In the genomic region with DNA sequence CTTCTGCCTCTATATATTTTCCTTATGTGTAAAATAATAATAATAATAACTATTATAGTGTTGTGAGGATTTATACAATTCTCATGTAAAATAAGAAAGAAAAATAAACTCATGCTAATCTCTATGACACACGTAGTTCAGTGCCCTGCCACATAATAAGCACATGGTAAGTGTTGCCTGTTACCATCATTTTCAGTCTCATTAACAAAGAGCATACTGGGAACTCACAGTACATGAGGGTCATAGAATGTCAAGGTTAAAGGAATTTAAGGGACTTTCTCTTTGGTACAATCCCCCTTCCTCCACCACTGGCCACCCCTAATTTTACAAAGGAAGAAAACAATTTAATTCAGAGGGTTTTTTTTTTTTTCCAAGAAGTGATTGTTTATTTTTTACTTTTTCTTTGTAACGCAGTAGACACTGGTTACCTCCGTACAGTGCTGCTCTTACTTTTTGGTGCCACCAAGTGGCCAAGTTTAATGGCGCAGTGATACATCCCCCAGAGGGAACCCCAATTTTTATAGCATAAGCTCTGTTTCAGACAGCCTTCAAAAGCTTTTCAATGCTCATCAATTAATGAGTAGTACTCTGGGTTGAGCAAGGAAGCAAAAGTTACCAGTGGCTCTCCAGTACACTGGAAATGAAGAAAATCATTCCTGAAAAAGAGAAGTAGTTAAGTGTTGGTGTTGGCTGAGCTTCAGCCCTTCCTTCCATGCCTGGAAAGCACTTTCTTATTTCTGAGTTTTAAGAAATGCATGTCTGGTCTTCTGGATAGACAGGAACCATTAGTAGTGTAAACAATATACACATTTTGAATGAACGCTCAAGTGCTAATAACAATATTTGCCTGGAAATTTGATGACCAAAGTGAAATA, we compare ENCODE assay signal across 8 cellular contexts.
DNase-seq lines count a peak whose midpoint lies in the region; ATAC-seq, FAIRE-seq and TF ChIP-seq lines count a peak whose summit lies in the region.

No MANE protein-coding gene starts in this region.

- peak; percentile 87 to 88 for TF ChIP-seq RAD21 in H1 (IDR thresholded peaks at IDR 0.05 in 1 of 2, conservative IDR thresholded peaks at IDR 0.05 in 1 of 2; ENCODE audit: low read depth in 2 of 2, low read length in 2 of 2)

- no peaks in the 10 kb centered on the region for H3K36me3 ChIP-seq in MM.1S (replicated peaks; ENCODE audit: insufficient read depth, low read length)
- H3K36me3 ChIP-seq in H1 (ENCODE audit: control insufficient read depth in 2 of 4, insufficient read depth in 4 of 4, low read length in 3 of 4) = no peaks in the 10 kb centered on the region
- no peaks in the 10 kb centered on the region for H3K36me3 ChIP-seq in suprapubic skin

- H2BK120ac ChIP-seq in H1 (replicated peaks; ENCODE audit: low read depth, low read length) = no peak overlapping the region

- no peak overlapping the region for H2BK20ac ChIP-seq in H1 (ENCODE audit: low read length)

- CTCF ChIA-PET in H1 (lab: Charles Lee; ENCODE audit: partially characterized antibody) = interaction anchor here (0.6 to 4.0 kb wide), 47 partner anchors 11 to 667 kb away, joined by 3 to 26 read pairs (median 4); a partner anchor contains a TSS

- no peak overlapping the region for H3K23ac ChIP-seq in H1 (ENCODE audit: insufficient read length)

- no peaks in the 10 kb centered on the region for H3K79me1 ChIP-seq in H1 (ENCODE audit: low read depth, low read length)

- peak; percentile 86 to 90 for ATAC-seq in natural killer cell treated with Interleukin-12 subunit alpha and Interleukin-12 subunit beta and Interleukin-15 and Interleukin-18, amount 100 ng/mL, for 72 hours

- DNase-seq in NCI-H524 (lab: John Stamatoyannopoulos, UW) (peak; percentile 21 to 55), NCI-H524 treated with DMSO at 0.1 percent for 48 hours (lab: John Stamatoyannopoulos, UW) (no peak), HFFc6 (peak; percentile 53), MM.1S (peak; percentile 63), H1 (ENCODE audit: low read depth in 1 of 2, low spot score in 2 of 2) (peak in 1 of 2 experiments; percentile 68), suprapubic skin (ENCODE audit: low spot score in 2 of 2) (no peak)
- DNase-seq in activated CD4-positive, alpha-beta T cell treated with anti-CD3 and anti-CD28 coated beads, Interleukin-2, amount 10 ng/mL, durations not matched to agents 24 days and 14 days = peak; percentile 92
- no peak for DNase-seq in natural killer cell treated with Interleukin-12 subunit alpha and Interleukin-12 subunit beta and Interleukin-15 and Interleukin-18, amount 100 ng/mL, for 72 hours (ENCODE audit: low spot score)

- no peaks in the 10 kb centered on the region for H3K27me3 ChIP-seq in MM.1S (replicated peaks; ENCODE audit: insufficient read depth, low read length)
- H3K27me3 ChIP-seq in H1 (replicated peaks in 1 of 4; ENCODE audit: control insufficient read depth in 3 of 4, extremely low read depth in 1 of 4, insufficient read depth in 3 of 4, low read length in 3 of 4) = no peaks in the 10 kb centered on the region
- no peaks in the 10 kb centered on the region for H3K27me3 ChIP-seq in suprapubic skin

- no peak overlapping the region for H3K18ac ChIP-seq in H1 (ENCODE audit: extremely low read depth, low read length)

- TF ChIP-seq EP300 in H1 (IDR thresholded peaks at IDR 0.05; ENCODE audit: borderline replicate concordance in 1 of 2, low read depth in 2 of 2, low read length in 2 of 2) (no peak), suprapubic skin (IDR thresholded peaks at IDR 0.05) (no peak)

- no peak overlapping the region for H3K14ac ChIP-seq in H1 (ENCODE audit: insufficient read length)

- H3K4me3 ChIP-seq in MM.1S (ENCODE audit: low read length) (peak overlapping the region; percentile 8; the same call in 1 of the 2 replicates), H1 (ENCODE audit: extremely low read depth in 1 of 4, insufficient read depth in 2 of 4, low read depth in 3 of 4, low read length in 4 of 4) (no peak overlapping the region), suprapubic skin (no peak overlapping the region)

- H3K27ac ChIP-seq in MM.1S (ENCODE audit: low read length) (no peak overlapping the region), H1 (ENCODE audit: low read depth, low read length) (no peak overlapping the region), suprapubic skin (no peak overlapping the region)

- H3K79me2 ChIP-seq in MM.1S (ENCODE audit: low read length) = no peaks in the 10 kb centered on the region
- no peaks in the 10 kb centered on the region for H3K79me2 ChIP-seq in H1 (ENCODE audit: control insufficient read depth in 1 of 2, insufficient read depth in 2 of 2, low read length in 2 of 2)

- FAIRE-seq in H1 (lab: Jason Lieb, UNC) = peak; percentile 93

- POLR2A ChIA-PET in H1 (lab: Charles Lee; ENCODE audit: partially characterized antibody) = no interaction called here

- H2BK5ac ChIP-seq in H1 (ENCODE audit: low read depth, low read length) = no peak overlapping the region

- H3K9me3 ChIP-seq in MM.1S (replicated peaks; ENCODE audit: insufficient read depth, low read length) (no peaks in the 10 kb centered on the region), H1 (ENCODE audit: insufficient read depth in 2 of 2, low read depth in 1 of 2, low read length in 1 of 2) (no peaks in the 10 kb centered on the region), suprapubic skin (no peaks in the 10 kb centered on the region)

- 28% methylated on average over 5 of the region's 5 CpGs; no CpG with 5 or more reads in 1 of the 2 experiments for WGBS in H1 (ENCODE audit: extremely low coverage in 1 of 2, insufficient coverage in 1 of 2, insufficient read length in 1 of 2, insufficient replicate concordance in 2 of 2, low coverage in 1 of 2, low lambda C conversion rate in 2 of 2, missing lambda C conversion rate in 1 of 2), 2 experiments
- 21% methylated on average over 5 of the region's 5 CpGs for WGBS in suprapubic skin

- peak overlapping the region; percentile 19; the same call in 1 of the 2 replicates for H2AFZ ChIP-seq in MM.1S (ENCODE audit: low read length)
- no peak overlapping the region for H2AFZ ChIP-seq in H1 (ENCODE audit: low read length)

- H3K27ac Mint-ChIP-seq in HFFc6 = peak overlapping the region; percentile 72
- H3K27ac Mint-ChIP-seq in activated CD4-positive, alpha-beta T cell treated with anti-CD3 and anti-CD28 coated beads, Interleukin-2, amount 10 ng/mL, durations not matched to agents 24 days and 14 days = no peak overlapping the region
- H3K27ac Mint-ChIP-seq in natural killer cell treated with Interleukin-12 subunit alpha and Interleukin-12 subunit beta and Interleukin-15 and Interleukin-18, amount 100 ng/mL, for 72 hours = no peak overlapping the region

- no peak overlapping the region for H2BK12ac ChIP-seq in H1 (ENCODE audit: low read depth, low read length)

- no peaks in the 10 kb centered on the region for H3K27me3 Mint-ChIP-seq in HFFc6 (ENCODE audit: insufficient read depth)
- peaks cover 2% of the 10 kb centered on the region for H3K27me3 Mint-ChIP-seq in activated CD4-positive, alpha-beta T cell treated with anti-CD3 and anti-CD28 coated beads, Interleukin-2, amount 10 ng/mL, durations not matched to agents 24 days and 14 days
- no peaks in the 10 kb centered on the region for H3K27me3 Mint-ChIP-seq in natural killer cell treated with Interleukin-12 subunit alpha and Interleukin-12 subunit beta and Interleukin-15 and Interleukin-18, amount 100 ng/mL, for 72 hours

- H2BK15ac ChIP-seq in H1 (ENCODE audit: low read length) = no peak overlapping the region

- peaks cover 3% of the 10 kb centered on the region for H3K9me3 Mint-ChIP-seq in HFFc6
- peaks cover 14% of the 10 kb centered on the region for H3K9me3 Mint-ChIP-seq in activated CD4-positive, alpha-beta T cell treated with anti-CD3 and anti-CD28 coated beads, Interleukin-2, amount 10 ng/mL, durations not matched to agents 24 days and 14 days
- H3K9me3 Mint-ChIP-seq in natural killer cell treated with Interleukin-12 subunit alpha and Interleukin-12 subunit beta and Interleukin-15 and Interleukin-18, amount 100 ng/mL, for 72 hours = peaks cover 3% of the 10 kb centered on the region

- H3F3A ChIP-seq in MM.1S (ENCODE audit: insufficient read depth, low read length) = no peaks in the 10 kb centered on the region

- no peaks in the 10 kb centered on the region for H4K20me1 ChIP-seq in MM.1S (ENCODE audit: insufficient read depth, low read length)
- no peaks in the 10 kb centered on the region for H4K20me1 ChIP-seq in H1 (replicated peaks in 1 of 2; ENCODE audit: control insufficient read depth in 1 of 2, insufficient read depth in 2 of 2, low read length in 2 of 2)

- TF ChIP-seq POLR2A in H1 (IDR thresholded peaks at IDR 0.05; ENCODE audit: control extremely low read depth in 1 of 2, low read depth in 2 of 2, low read length in 2 of 2) (no peak), suprapubic skin (IDR thresholded peaks at IDR 0.05) (no peak)

- peaks cover 9% of the 10 kb centered on the region for H3K36me3 Mint-ChIP-seq in HFFc6 (ENCODE audit: low read depth)
- peaks cover 13% of the 10 kb centered on the region for H3K36me3 Mint-ChIP-seq in activated CD4-positive, alpha-beta T cell treated with anti-CD3 and anti-CD28 coated beads, Interleukin-2, amount 10 ng/mL, durations not matched to agents 24 days and 14 days (ENCODE audit: low read depth)
- H3K36me3 Mint-ChIP-seq in natural killer cell treated with Interleukin-12 subunit alpha and Interleukin-12 subunit beta and Interleukin-15 and Interleukin-18, amount 100 ng/mL, for 72 hours = peaks cover 5% of the 10 kb centered on the region

- H3K56ac ChIP-seq in H1 (replicated peaks; ENCODE audit: insufficient read length, low read depth, low read length) = no peak overlapping the region

- H3K23me2 ChIP-seq in H1 (ENCODE audit: low read depth, low read length) = no peaks in the 10 kb centered on the region

- H3K4me2 ChIP-seq in MM.1S (ENCODE audit: low read depth, low read length) (peak overlapping the region; percentile 12; the same call in 1 of the 2 replicates), H1 (ENCODE audit: insufficient read depth in 1 of 2, low read depth in 2 of 2, low read length in 2 of 2) (no peak overlapping the region)

- intact Hi-C loops in activated CD4-positive, alpha-beta T cell treated with anti-CD3 and anti-CD28 coated beads, Interleukin-2, amount 10 ng/mL, durations not matched to agents 24 days and 14 days (cut with micrococcal nuclease) = loop anchor here (1.0 to 10.0 kb wide), 6 partner anchors 71 to 376 kb away; no protein-coding TSS in a partner anchor

- TF ChIP-seq CTCF in HFFc6 (IDR thresholded peaks at IDR 0.05) (peak; percentile 95), MM.1S (IDR thresholded peaks at IDR 0.05; ENCODE audit: low read length) (peak; percentile 88), H1 (IDR thresholded peaks at IDR 0.05; ENCODE audit: control extremely low read depth in 1 of 3, insufficient read depth in 1 of 3, low read depth in 1 of 3, low read length in 3 of 3) (peak; percentile 33 to 79 (median 64)), suprapubic skin (IDR thresholded peaks at IDR 0.05) (peak; percentile 28 to 57)

- H3K9ac ChIP-seq in MM.1S (ENCODE audit: low read length) (peak overlapping the region; percentile 31; the same call in 1 of the 2 replicates), H1 (replicated peaks in 1 of 4; ENCODE audit: extremely low read depth in 1 of 4, low read depth in 3 of 4, low read length in 3 of 4) (no peak overlapping the region)

- no peak overlapping the region for H3K4ac ChIP-seq in H1 (replicated peaks; ENCODE audit: insufficient read length, low read depth, low read length)

- H4K8ac ChIP-seq in H1 (ENCODE audit: extremely low read depth, insufficient read depth, low read length) = no peak overlapping the region

- H3K4me1 ChIP-seq in MM.1S (ENCODE audit: low read length) = no peaks in the 10 kb centered on the region
- H3K4me1 ChIP-seq in H1 (replicated peaks in 1 of 4; ENCODE audit: control insufficient read depth in 3 of 4, insufficient read depth in 4 of 4, low read length in 3 of 4) = no peaks in the 10 kb centered on the region
- no peaks in the 10 kb centered on the region for H3K4me1 ChIP-seq in suprapubic skin

- no peak overlapping the region for H4K91ac ChIP-seq in H1 (replicated peaks; ENCODE audit: insufficient read length, low read length)

- H4K5ac ChIP-seq in H1 (ENCODE audit: insufficient read length, low read depth, low read length) = no peak overlapping the region

- H2AK5ac ChIP-seq in H1 (ENCODE audit: low read depth, low read length) = no peak overlapping the region

- peaks cover 50% of the 10 kb centered on the region for H3K4me1 Mint-ChIP-seq in HFFc6 (ENCODE audit: low read depth)
- H3K4me1 Mint-ChIP-seq in activated CD4-positive, alpha-beta T cell treated with anti-CD3 and anti-CD28 coated beads, Interleukin-2, amount 10 ng/mL, durations not matched to agents 24 days and 14 days = peaks cover 28% of the 10 kb centered on the region
- peaks cover 0 to 9% of the 10 kb centered on the region in 2 donors for H3K4me1 Mint-ChIP-seq in natural killer cell treated with Interleukin-12 subunit alpha and Interleukin-12 subunit beta and Interleukin-15 and Interleukin-18, amount 100 ng/mL, for 72 hours (ENCODE audit: low read depth in 2 of 2)

- H3K9me2 ChIP-seq in MM.1S (replicated peaks; ENCODE audit: insufficient read depth, low read length) = no peaks in the 10 kb centered on the region

- H3K4me3 Mint-ChIP-seq in HFFc6 = peak overlapping the region; percentile 55
- H3K4me3 Mint-ChIP-seq in activated CD4-positive, alpha-beta T cell treated with anti-CD3 and anti-CD28 coated beads, Interleukin-2, amount 10 ng/mL, durations not matched to agents 24 days and 14 days = no peak overlapping the region
- H3K4me3 Mint-ChIP-seq in natural killer cell treated with Interleukin-12 subunit alpha and Interleukin-12 subunit beta and Interleukin-15 and Interleukin-18, amount 100 ng/mL, for 72 hours = no peak overlapping the region

Comparison
In these comparisons a context has a peak if more than half of its experiments do, and no peak if none do; other contexts are left out.
1. DNase-seq: peak in NCI-H524 (2 of 2), HFFc6 (single experiment), MM.1S (single experiment) and activated CD4-positive, alpha-beta T cell treated with anti-CD3 and anti-CD28 coated beads, Interleukin-2, amount 10 ng/mL, durations not matched to agents 24 days and 14 days (single experiment); none in NCI-H524 treated with DMSO at 0.1 percent for 48 hours (single experiment), natural killer cell treated with Interleukin-12 subunit alpha and Interleukin-12 subunit beta and Interleukin-15 and Interleukin-18, amount 100 ng/mL, for 72 hours (single experiment) and suprapubic skin (0 of 2).
2. CTCF ChIP-seq: peak in every context shown above with its lines; median percentile 95 in HFFc6; 88 in MM.1S; 64 in H1; 42 in suprapubic skin.